10 cellular contexts compared by ENCODE assay signal in genomic region chr11:13315517-13316432, GRCh38. TPM values are rescaled to one million over a fixed set of nuclear protein-coding genes. Genes with fewer than 3 reads are reported as not detected.
DNase-seq lines count a peak whose midpoint lies in the region; ATAC-seq, FAIRE-seq and TF ChIP-seq lines count a peak whose summit lies in the region.
"Had no signal": no experiment of that assay in that cellular context is flagged by ENCODE, and none has a peak within 500 bp of the region (broad histone marks: within the 10 kb centered on the region; RNA-seq: fewer than 3 reads in every experiment).

No MANE protein-coding gene starts in this region.

- TF ChIP-seq CTCF in RWPE1 (conservative IDR thresholded peaks at IDR 0.05; ENCODE audit: low read depth) (no peak), HepG2 (CRISPR knock-in tag; IDR thresholded peaks at IDR 0.05) (no peak), PC-9 (conservative IDR thresholded peaks at IDR 0.05) (no peak)

- H3K36me3 ChIP-seq in HepG2 (replicated peaks in 1 of 2; ENCODE audit: control insufficient read depth in 1 of 2, insufficient read depth in 2 of 2, low read length in 2 of 2) (no peaks in the 10 kb centered on the region), aorta (ENCODE audit: control insufficient read depth in 1 of 2, insufficient read depth in 2 of 2, low read length in 1 of 2) (no peaks in the 10 kb centered on the region), PC-9 (ENCODE audit: low read depth) (no peaks in the 10 kb centered on the region)

- H3K4me1 ChIP-seq in HepG2 (ENCODE audit: insufficient read depth, low read length) (peaks cover 19% of the 10 kb centered on the region; the same call in 1 of the 2 replicates), aorta (ENCODE audit: control insufficient read depth in 1 of 2, insufficient read depth in 2 of 2, low read length in 2 of 2) (no peaks in the 10 kb centered on the region), PC-9 (replicated peaks; ENCODE audit: insufficient read depth) (no peaks in the 10 kb centered on the region)

- FAIRE-seq in HepG2 (lab: Jason Lieb, UNC) = no peak

- H2AFZ ChIP-seq in HepG2 (ENCODE audit: low read length) = no peak overlapping the region
- H2AFZ ChIP-seq in PC-9 = no peak overlapping the region

- BruUV-seq in HepG2 (replicated peaks; lab: Mats Ljungman, UMichigan) = no TSS peak
- no TSS peak for BruUV-seq in PC-9 (replicated peaks; lab: Mats Ljungman, UMichigan)

- H3K27me3 ChIP-seq in HepG2 (ENCODE audit: control insufficient read depth in 1 of 2, insufficient read depth in 2 of 2, low read length in 2 of 2) = no peaks in the 10 kb centered on the region; a peak in 1 of 5 replicates
- H3K27me3 ChIP-seq in aorta (ENCODE audit: control insufficient read depth in 1 of 2, insufficient read depth in 2 of 2, low read length in 1 of 2) = no peaks in the 10 kb centered on the region
- no peaks in the 10 kb centered on the region for H3K27me3 ChIP-seq in PC-9 (ENCODE audit: insufficient read depth, low read depth)

- H3K9me3 ChIP-seq in HepG2 (ENCODE audit: low read length) = no peaks in the 10 kb centered on the region
- no peaks in the 10 kb centered on the region for H3K9me3 ChIP-seq in aorta (ENCODE audit: control insufficient read depth, low read length)
- H3K9me3 ChIP-seq in PC-9 (ENCODE audit: insufficient read depth, low read depth) = no peaks in the 10 kb centered on the region

- DNase-seq in Right ventricle myocardium inferior (ENCODE audit: missing footprints) (no peak), cardiac septum (ENCODE audit: low spot score) (no peak), RWPE1 (ENCODE audit: low spot score) (no peak), HepG2 (ENCODE audit: low spot score) (peak; percentile 16), aorta (no peak), SK-N-DZ (ENCODE audit: low spot score) (no peak), PC-9 (no peak)
- no peak for DNase-seq in effector CD8-positive, alpha-beta T cell (lab: John Stamatoyannopoulos, UW)
- DNase-seq: AML-193, NCI-H146 had no signal

- intact Hi-C loops in Right ventricle myocardium inferior (cut with DNase I) (no loop called here), cardiac septum (cut with DNase I) (no loop called here), HepG2 (cut with micrococcal nuclease; ENCODE audit: unreplicated experiment) (no loop called here), aorta (cut with DNase I) (loop anchor here in 1 of 2 donors (2.0 kb wide), 1 partner anchor 39 kb away; the partner anchor contains the start of gene BMAL1), PC-9 (cut with micrococcal nuclease; ENCODE audit: unreplicated experiment) (no loop called here)

- no peak for TF ChIP-seq RAD21 in HepG2 (CRISPR knock-in tag; IDR thresholded peaks at IDR 0.05)

- POLR2A ChIA-PET in RWPE1 (lab: Yijun Ruan, JAX; ENCODE audit: low non-redundant PET) = no interaction called here
- POLR2A ChIA-PET in HepG2 (lab: Yijun Ruan, JAX) = no interaction called here
- POLR2A ChIA-PET in PC-9 (lab: Charles Lee; ENCODE audit: unreplicated experiment) = no interaction called here

- H3K79me2 ChIP-seq in HepG2 (ENCODE audit: insufficient read depth, low read length) (no peaks in the 10 kb centered on the region), PC-9 (ENCODE audit: low read depth) (no peaks in the 10 kb centered on the region)

- TF ChIP-seq EP300 in HepG2 (IDR thresholded peaks at IDR 0.05; ENCODE audit: low read depth in 2 of 2, low read length in 2 of 2) = no peak
- no peak for TF ChIP-seq EP300 in HepG2 (CRISPR knock-in tag; IDR thresholded peaks at IDR 0.05; ENCODE audit: borderline replicate concordance)

- CTCF ChIA-PET in RWPE1 (lab: Yijun Ruan, JAX) = interaction anchor here (0.5 to 0.6 kb wide), 5 partner anchors 22 to 1131 kb away, joined by 3 to 4 read pairs (median 3); no protein-coding TSS in a partner anchor
- CTCF ChIA-PET in HepG2 (lab: Yijun Ruan, JAX; ENCODE audit: low intra/inter-chr PET ratio, low total read pairs) = no interaction called here
- CTCF ChIA-PET in PC-9 (lab: Charles Lee) = no interaction called here

- H3K4me3 ChIP-seq in HepG2 (replicated peaks in 1 of 3; ENCODE audit: insufficient read depth in 1 of 3, low read depth in 2 of 3, low read length in 3 of 3) (no peak overlapping the region), aorta (ENCODE audit: low read length in 2 of 2) (no peak overlapping the region), PC-9 (no peak overlapping the region)

- ATAC-seq in Right ventricle myocardium inferior (peak; percentile 12), HepG2 (peak; percentile 72), aorta (ENCODE audit: low FRiP score) (peak; percentile 14)

- no peak for TF ChIP-seq POLR2A in HepG2 (IDR thresholded peaks at IDR 0.05; ENCODE audit: insufficient read depth in 1 of 2, low read depth in 2 of 2, low read length in 2 of 2)

- 47% methylated on average over 10 of the region's 11 CpGs for whole genome bisulfite sequencing in HepG2 (ENCODE audit: low lambda C conversion rate)
- WGBS in aorta, 2 donors = 81 to 87% methylated on average over 11 of the region's 11 CpGs

- no peaks in the 10 kb centered on the region for H4K20me1 ChIP-seq in HepG2 (ENCODE audit: insufficient read depth, low read length)
- H4K20me1 ChIP-seq in PC-9 (ENCODE audit: insufficient read depth) = no peaks in the 10 kb centered on the region

- no peak overlapping the region for H3K9ac ChIP-seq in HepG2 (ENCODE audit: insufficient read depth, low read depth, low read length)

- no peaks in the 10 kb centered on the region for H3F3A ChIP-seq in PC-9 (ENCODE audit: insufficient read depth, low read depth)

- H3K4me2 ChIP-seq in HepG2 (ENCODE audit: low read depth, low read length) (no peak overlapping the region), PC-9 (no peak overlapping the region)

- in situ Hi-C loops in HepG2 (cut with HindIII; ENCODE audit: extremely low pct_ligation_motif_present, low pct_unique_long_range_greater_than_20kb) = no loop called here

- H3K9me2 ChIP-seq in PC-9 (ENCODE audit: insufficient read depth) = no peaks in the 10 kb centered on the region

- peak overlapping the region; percentile 76 for H3K27ac ChIP-seq in RWPE1
- no peak overlapping the region for H3K27ac ChIP-seq in HepG2 (ENCODE audit: extremely low read length, insufficient read depth, low read length)
- peak overlapping the region in 1 of 2 donors; percentile 46 for H3K27ac ChIP-seq in aorta (ENCODE audit: low read depth in 1 of 2, low read length in 2 of 2)
- no peak overlapping the region for H3K27ac ChIP-seq in PC-9

TF ChIP-seq in HepG2, 621 proteins besides CTCF, POLR2A, EP300 and RAD21 (continues in another document):
- TF ChIP-seq SALL2 (CRISPR knock-in tag; IDR thresholded peaks at IDR 0.05) (no peak), MLXIP (CRISPR knock-in tag; IDR thresholded peaks at IDR 0.05; ENCODE audit: borderline replicate concordance) (no peak), TBX3 (IDR thresholded peaks at IDR 0.05; ENCODE audit: borderline replicate concordance) (no peak), NONO (IDR thresholded peaks at IDR 0.05) (no peak), NONO (CRISPR knock-in tag; conservative IDR thresholded peaks at IDR 0.05) (no peak)

RNA-seq across cellular contexts. Expression of gene BMAL1, which starts 38.2 kb away (rescaled TPM):
- total RNA-seq in Right ventricle myocardium inferior (9.5 TPM), cardiac septum (11.6 TPM), HepG2 (2016; rRNA removed; fragmentation: Illumina TruSeq; extraction: Trizol) (4.8 and 5.0 TPM in 2 replicates), aorta (10 to 100 TPM; 24.6 to 35.9 TPM), PC-9 (2021) (11.4 and 15.0 TPM in 2 replicates)
- total RNA-seq in HepG2 (2016; cell fraction: cytosol; rRNA removed; fragmentation: Illumina TruSeq; extraction: Trizol; ENCODE audit: low read depth) = 1.9 and 3.3 TPM in 2 replicates
- total RNA-seq in HepG2 (2016; cell fraction: insoluble cytoplasmic fraction; rRNA removed; fragmentation: Illumina TruSeq; extraction: Trizol) = 4.8 and 5.5 TPM in 2 replicates
- total RNA-seq in HepG2 (2016; cell fraction: membrane; rRNA removed; fragmentation: Illumina TruSeq; extraction: Trizol) = 5.3 and 5.5 TPM in 2 replicates
- 5.3 and 7.6 TPM in 2 replicates for total RNA-seq in HepG2 (2016; cell fraction: nucleus; rRNA removed; fragmentation: Illumina TruSeq; extraction: Trizol)
- polyA plus RNA-seq in HepG2 (2011; rRNA removed) (3.3 and 4.5 TPM in 2 replicates), aorta (10 to 100 TPM; 11.7 to 38.4 TPM)
- 2.1 and 2.8 TPM in 2 replicates for polyA plus RNA-seq in HepG2 (2011; cell fraction: cytosol; rRNA removed)
- polyA plus RNA-seq in HepG2 (2011; cell fraction: nucleus; rRNA removed) = 4.7 and 5.0 TPM in 2 replicates
- polyA plus RNA-seq in HepG2 (2012) = 5.6 and 6.9 TPM in 2 replicates
- polyA plus RNA-seq in HepG2 (2016; cell fraction: cytosol; fragmentation: Illumina TruSeq; extraction: Trizol; ENCODE audit: low read depth) = 1.5 and 2.8 TPM in 2 replicates
- polyA plus RNA-seq in HepG2 (2016; cell fraction: insoluble cytoplasmic fraction; fragmentation: Illumina TruSeq; extraction: Trizol; ENCODE audit: low read depth) = 3.8 and 4.8 TPM in 2 replicates
- 3.2 and 5.1 TPM in 2 replicates for polyA plus RNA-seq in HepG2 (2016; cell fraction: membrane; fragmentation: Illumina TruSeq; extraction: Trizol; ENCODE audit: low read depth)
- polyA plus RNA-seq in HepG2 (2016; cell fraction: nucleus; fragmentation: Illumina TruSeq; extraction: Trizol; ENCODE audit: insufficient read depth, low read depth) = 5.1 and 8.2 TPM in 2 replicates
- 5.9 and 21.3 TPM in 2 replicates for polyA minus RNA-seq in HepG2 (2011; rRNA and poly(A)+ RNA removed; ENCODE audit: low replicate concordance)
- 3.9 and 8.9 TPM in 2 replicates for polyA minus RNA-seq in HepG2 (2011; cell fraction: cytosol; rRNA and poly(A)+ RNA removed)
- polyA minus RNA-seq in HepG2 (2011; cell fraction: nucleus; rRNA and poly(A)+ RNA removed) = 9.0 and 14.3 TPM in 2 replicates
- 9.9 and 20.0 TPM in 2 replicates for polyA plus RNA-seq in SK-N-DZ (2014; cell fraction: cytosol; rRNA removed)
- 19.1 and 20.9 TPM in 2 replicates for polyA plus RNA-seq in SK-N-DZ (2014; cell fraction: nucleus; rRNA removed)

Comparison
In these comparisons a context has a peak if more than half of its experiments do, and no peak if none do; other contexts are left out.
1. ATAC-seq: peak in every context shown above with its lines; median percentile 72 in HepG2; 14 in aorta; 12 in Right ventricle myocardium inferior.